ENCODE assay signal across 1 cellular context in the genomic region with DNA sequence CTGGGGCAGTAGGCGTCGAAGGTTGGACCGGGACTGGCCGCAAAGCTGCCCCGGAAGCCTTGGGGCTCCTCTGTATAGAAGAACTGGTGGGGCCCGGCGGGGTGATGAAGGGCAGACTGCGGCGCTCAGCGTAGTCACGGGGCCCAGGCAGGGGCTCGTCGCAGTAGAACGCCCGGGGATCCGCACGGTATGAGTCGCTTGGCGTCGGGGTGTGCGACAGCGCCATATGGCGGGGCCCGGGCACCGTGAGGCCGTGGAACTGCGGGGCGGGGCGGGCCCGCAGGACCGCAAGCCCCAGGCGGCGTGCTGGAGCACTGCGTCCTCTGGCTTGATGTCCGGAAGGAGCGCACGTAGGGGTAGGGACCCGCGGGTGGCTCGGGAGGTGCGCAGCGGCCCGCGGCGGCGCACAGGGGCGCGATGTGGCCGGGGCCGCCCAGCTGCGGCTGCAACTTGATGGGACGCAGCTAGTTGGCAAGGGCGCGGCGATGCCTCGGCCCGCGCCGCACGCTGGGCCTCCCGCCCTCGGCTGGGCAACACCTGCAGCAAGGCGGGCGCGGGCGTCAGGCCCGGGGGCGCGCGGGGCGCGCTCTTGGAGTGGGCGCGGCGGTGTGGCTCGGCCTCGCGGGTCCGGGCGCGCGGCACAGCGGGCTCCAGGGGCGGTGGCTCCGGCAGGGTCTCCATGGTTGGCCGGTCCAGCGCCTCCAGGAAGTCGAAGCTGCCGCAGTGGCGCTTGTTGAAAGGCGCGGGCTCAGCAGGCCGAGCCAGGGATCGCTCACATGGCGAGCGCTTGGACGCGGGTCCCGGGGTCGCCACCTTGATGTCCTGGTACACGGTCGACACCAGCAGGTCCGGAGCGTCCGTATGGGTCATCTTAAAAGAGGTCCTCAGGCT.
TF ChIP-seq lines count a peak whose summit lies in the region.

No MANE protein-coding gene starts in this region.

TF ChIP-seq in GM23338, 12 proteins besides CTCF, POLR2A, EP300 and RAD21 (continued from another document):
- TF ChIP-seq, protein P1, sequence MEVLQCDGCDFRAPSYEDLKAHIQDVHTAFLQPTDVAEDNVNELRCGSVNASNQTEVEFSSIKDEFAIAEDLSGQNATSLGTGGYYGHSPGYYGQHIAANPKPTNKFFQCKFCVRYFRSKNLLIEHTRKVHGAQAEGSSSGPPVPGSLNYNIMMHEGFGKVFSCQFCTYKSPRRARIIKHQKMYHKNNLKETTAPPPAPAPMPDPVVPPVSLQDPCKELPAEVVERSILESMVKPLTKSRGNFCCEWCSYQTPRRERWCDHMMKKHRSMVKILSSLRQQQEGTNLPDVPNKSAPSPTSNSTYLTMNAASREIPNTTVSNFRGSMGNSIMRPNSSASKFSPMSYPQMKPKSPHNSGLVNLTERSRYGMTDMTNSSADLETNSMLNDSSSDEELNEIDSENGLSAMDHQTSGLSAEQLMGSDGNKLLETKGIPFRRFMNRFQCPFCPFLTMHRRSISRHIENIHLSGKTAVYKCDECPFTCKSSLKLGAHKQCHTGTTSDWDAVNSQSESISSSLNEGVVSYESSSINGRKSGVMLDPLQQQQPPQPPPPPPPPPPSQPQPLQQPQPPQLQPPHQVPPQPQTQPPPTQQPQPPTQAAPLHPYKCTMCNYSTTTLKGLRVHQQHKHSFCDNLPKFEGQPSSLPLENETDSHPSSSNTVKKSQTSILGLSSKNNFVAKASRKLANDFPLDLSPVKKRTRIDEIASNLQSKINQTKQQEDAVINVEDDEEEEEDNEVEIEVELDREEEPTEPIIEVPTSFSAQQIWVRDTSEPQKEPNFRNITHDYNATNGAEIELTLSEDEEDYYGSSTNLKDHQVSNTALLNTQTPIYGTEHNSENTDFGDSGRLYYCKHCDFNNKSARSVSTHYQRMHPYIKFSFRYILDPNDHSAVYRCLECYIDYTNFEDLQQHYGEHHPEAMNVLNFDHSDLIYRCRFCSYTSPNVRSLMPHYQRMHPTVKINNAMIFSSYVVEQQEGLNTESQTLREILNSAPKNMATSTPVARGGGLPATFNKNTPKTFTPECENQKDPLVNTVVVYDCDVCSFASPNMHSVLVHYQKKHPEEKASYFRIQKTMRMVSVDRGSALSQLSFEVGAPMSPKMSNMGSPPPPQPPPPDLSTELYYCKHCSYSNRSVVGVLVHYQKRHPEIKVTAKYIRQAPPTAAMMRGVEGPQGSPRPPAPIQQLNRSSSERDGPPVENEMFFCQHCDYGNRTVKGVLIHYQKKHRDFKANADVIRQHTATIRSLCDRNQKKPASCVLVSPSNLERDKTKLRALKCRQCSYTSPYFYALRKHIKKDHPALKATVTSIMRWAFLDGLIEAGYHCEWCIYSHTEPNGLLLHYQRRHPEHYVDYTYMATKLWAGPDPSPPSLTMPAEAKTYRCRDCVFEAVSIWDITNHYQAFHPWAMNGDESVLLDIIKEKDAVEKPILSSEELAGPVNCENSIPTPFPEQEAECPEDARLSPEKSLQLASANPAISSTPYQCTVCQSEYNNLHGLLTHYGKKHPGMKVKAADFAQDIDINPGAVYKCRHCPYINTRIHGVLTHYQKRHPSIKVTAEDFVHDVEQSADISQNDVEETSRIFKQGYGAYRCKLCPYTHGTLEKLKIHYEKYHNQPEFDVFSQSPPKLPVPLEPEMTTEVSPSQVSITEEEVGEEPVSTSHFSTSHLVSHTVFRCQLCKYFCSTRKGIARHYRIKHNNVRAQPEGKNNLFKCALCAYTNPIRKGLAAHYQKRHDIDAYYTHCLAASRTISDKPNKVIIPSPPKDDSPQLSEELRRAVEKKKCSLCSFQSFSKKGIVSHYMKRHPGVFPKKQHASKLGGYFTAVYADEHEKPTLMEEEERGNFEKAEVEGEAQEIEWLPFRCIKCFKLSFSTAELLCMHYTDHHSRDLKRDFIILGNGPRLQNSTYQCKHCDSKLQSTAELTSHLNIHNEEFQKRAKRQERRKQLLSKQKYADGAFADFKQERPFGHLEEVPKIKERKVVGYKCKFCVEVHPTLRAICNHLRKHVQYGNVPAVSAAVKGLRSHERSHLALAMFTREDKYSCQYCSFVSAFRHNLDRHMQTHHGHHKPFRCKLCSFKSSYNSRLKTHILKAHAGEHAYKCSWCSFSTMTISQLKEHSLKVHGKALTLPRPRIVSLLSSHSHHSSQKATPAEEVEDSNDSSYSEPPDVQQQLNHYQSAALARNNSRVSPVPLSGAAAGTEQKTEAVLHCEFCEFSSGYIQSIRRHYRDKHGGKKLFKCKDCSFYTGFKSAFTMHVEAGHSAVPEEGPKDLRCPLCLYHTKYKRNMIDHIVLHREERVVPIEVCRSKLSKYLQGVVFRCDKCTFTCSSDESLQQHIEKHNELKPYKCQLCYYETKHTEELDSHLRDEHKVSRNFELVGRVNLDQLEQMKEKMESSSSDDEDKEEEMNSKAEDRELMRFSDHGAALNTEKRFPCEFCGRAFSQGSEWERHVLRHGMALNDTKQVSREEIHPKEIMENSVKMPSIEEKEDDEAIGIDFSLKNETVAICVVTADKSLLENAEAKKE (CRISPR knock-in tag; IDR thresholded peaks at IDR 0.05): no peak
- TF ChIP-seq POLR2AphosphoS5 (IDR thresholded peaks at IDR 0.05; ENCODE audit: low read depth) (no peak), ZNF114 (CRISPR knock-in tag; IDR thresholded peaks at IDR 0.05) (no peak), EZH2 (IDR thresholded peaks at IDR 0.05; ENCODE audit: low read depth, unreplicated experiment) (no peak), JUNB (IDR thresholded peaks at IDR 0.05; ENCODE audit: unreplicated experiment) (no peak), EZH2phosphoT487 (IDR thresholded peaks at IDR 0.05; ENCODE audit: unreplicated experiment) (no peak), ZNF331 (CRISPR knock-in tag; IDR thresholded peaks at IDR 0.05; ENCODE audit: low read depth) (no peak), CREB1 (CRISPR knock-in tag; IDR thresholded peaks at IDR 0.05; ENCODE audit: low read depth) (no peak)
- TF ChIP-seq, protein P2, sequence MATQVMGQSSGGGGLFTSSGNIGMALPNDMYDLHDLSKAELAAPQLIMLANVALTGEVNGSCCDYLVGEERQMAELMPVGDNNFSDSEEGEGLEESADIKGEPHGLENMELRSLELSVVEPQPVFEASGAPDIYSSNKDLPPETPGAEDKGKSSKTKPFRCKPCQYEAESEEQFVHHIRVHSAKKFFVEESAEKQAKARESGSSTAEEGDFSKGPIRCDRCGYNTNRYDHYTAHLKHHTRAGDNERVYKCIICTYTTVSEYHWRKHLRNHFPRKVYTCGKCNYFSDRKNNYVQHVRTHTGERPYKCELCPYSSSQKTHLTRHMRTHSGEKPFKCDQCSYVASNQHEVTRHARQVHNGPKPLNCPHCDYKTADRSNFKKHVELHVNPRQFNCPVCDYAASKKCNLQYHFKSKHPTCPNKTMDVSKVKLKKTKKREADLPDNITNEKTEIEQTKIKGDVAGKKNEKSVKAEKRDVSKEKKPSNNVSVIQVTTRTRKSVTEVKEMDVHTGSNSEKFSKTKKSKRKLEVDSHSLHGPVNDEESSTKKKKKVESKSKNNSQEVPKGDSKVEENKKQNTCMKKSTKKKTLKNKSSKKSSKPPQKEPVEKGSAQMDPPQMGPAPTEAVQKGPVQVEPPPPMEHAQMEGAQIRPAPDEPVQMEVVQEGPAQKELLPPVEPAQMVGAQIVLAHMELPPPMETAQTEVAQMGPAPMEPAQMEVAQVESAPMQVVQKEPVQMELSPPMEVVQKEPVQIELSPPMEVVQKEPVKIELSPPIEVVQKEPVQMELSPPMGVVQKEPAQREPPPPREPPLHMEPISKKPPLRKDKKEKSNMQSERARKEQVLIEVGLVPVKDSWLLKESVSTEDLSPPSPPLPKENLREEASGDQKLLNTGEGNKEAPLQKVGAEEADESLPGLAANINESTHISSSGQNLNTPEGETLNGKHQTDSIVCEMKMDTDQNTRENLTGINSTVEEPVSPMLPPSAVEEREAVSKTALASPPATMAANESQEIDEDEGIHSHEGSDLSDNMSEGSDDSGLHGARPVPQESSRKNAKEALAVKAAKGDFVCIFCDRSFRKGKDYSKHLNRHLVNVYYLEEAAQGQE (IDR thresholded peaks at IDR 0.05; ENCODE audit: unreplicated experiment): no peak
- TF ChIP-seq, protein P3, sequence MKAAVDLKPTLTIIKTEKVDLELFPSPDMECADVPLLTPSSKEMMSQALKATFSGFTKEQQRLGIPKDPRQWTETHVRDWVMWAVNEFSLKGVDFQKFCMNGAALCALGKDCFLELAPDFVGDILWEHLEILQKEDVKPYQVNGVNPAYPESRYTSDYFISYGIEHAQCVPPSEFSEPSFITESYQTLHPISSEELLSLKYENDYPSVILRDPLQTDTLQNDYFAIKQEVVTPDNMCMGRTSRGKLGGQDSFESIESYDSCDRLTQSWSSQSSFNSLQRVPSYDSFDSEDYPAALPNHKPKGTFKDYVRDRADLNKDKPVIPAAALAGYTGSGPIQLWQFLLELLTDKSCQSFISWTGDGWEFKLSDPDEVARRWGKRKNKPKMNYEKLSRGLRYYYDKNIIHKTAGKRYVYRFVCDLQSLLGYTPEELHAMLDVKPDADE (IDR thresholded peaks at IDR 0.05): no peak
